Comparison of ENCODE assay signal across 17 cellular contexts in genomic region chr19:43372462-43372861, GRCh38. TPM values are rescaled to one million over a fixed set of nuclear protein-coding genes. Genes with fewer than 3 reads are reported as not detected.
"Had no signal": no experiment of that assay in that cellular context is flagged by ENCODE, and none has a peak within 500 bp of the region (broad histone marks: within the 10 kb centered on the region; RNA-seq: fewer than 3 reads in every experiment).

No MANE protein-coding gene starts in this region.

- DNase-seq: activated CD4-positive, alpha-beta T cell treated with anti-CD3 and anti-CD28 coated beads for 4 hours; activated CD8-positive, alpha-beta memory T cell treated with anti-CD3 and anti-CD28 coated beads, Interleukin-2, amount 50 U/mL, for 48 hours; activated CD8-positive, alpha-beta T cell treated with anti-CD3 and anti-CD28 coated beads, Interleukin-2, amount 10 ng/mL, durations not matched to agents 7 days and 5 days; activated naive CD8-positive, alpha-beta T cell treated with anti-CD3 and anti-CD28 coated beads, Interleukin-2, amount 10 ng/mL, durations not matched to agents 7 days and 5 days; effector CD8-positive, alpha-beta T cell; kidney; ovary; sigmoid colon; stimulated activated CD4-positive, alpha-beta T cell treated with anti-CD3 and anti-CD28 coated beads, Interleukin-4, amount 100 ng/mL, for 24 hours; T1000 had no signal

- ATAC-seq: activated CD8-positive, alpha-beta T cell treated with anti-CD3 and anti-CD28 coated beads, Interleukin-2, amount 10 ng/mL, durations not matched to agents 7 days and 5 days; gastroesophageal sphincter had no signal

RNA-seq across cellular contexts. Expression of gene CD177, which starts 19.0 kb away (rescaled TPM):
- total RNA-seq: activated CD8-positive, alpha-beta T cell treated with anti-CD3 and anti-CD28 coated beads, Interleukin-2, amount 10 ng/mL, durations not matched to agents 7 days and 5 days; activated naive CD8-positive, alpha-beta T cell treated with anti-CD3 and anti-CD28 coated beads, Interleukin-2, amount 10 ng/mL, durations not matched to agents 7 days and 5 days; ascending aorta; mesothelial cell of epicardium had no signal

RNA-seq across cellular contexts. Expression of gene TEX101, which starts 42.2 kb away (rescaled TPM):
- total RNA-seq: activated CD8-positive, alpha-beta T cell treated with anti-CD3 and anti-CD28 coated beads, Interleukin-2, amount 10 ng/mL, durations not matched to agents 7 days and 5 days; activated naive CD8-positive, alpha-beta T cell treated with anti-CD3 and anti-CD28 coated beads, Interleukin-2, amount 10 ng/mL, durations not matched to agents 7 days and 5 days; ascending aorta; cardiac septum; gastroesophageal sphincter; kidney; liver; mesothelial cell of epicardium; myocyte; ovary; sigmoid colon; urinary bladder had no signal
